In genomic region chr5:57383093-57383861, GRCh38 we compare ENCODE assay signal across 8 cellular contexts.
A peak's percentile ranks its signal among the peaks of the same experiment; 100 is the strongest.
DNase-seq lines count a peak whose midpoint lies in the region; ATAC-seq and TF ChIP-seq lines count a peak whose summit lies in the region.

No MANE protein-coding gene starts in this region.

- intact Hi-C loops in left ventricle myocardium superior (cut with micrococcal nuclease), result no loop called here

- no peaks in the 10 kb centered on the region for H3K9me3 ChIP-seq in thoracic aorta

- DNase-seq in activated T-cell treated with anti-CD3 and anti-CD28 coated beads for 48 hours (ENCODE audit: low read depth), result peak; percentile 46
- DNase-seq in activated T-cell treated with anti-CD3 and anti-CD28 coated beads for 4 hours, result no peak
- DNase-seq in activated CD4-positive, alpha-beta T cell treated with anti-CD3 and anti-CD28 coated beads, Interleukin-2, amount 50 U/mL, for 1 hour, result peak; percentile 6
- DNase-seq in left ventricle myocardium superior, result no peak
- DNase-seq in thoracic aorta (ENCODE audit: low spot score), result peak; percentile 15
- DNase-seq in mucosa of gallbladder (ENCODE audit: low spot score), result no peak

- peak overlapping the region; percentile 44 for H3K4me3 ChIP-seq in thoracic aorta

- ATAC-seq in left ventricle myocardium superior (peak; percentile 63), thoracic aorta (ENCODE audit: insufficient number of reproducible peaks, low FRiP score, low read depth) (peak; percentile 94), HG03139 (IDR thresholded peaks at IDR 0.05; ENCODE audit: unreplicated experiment) (no peak), HG03045 (IDR thresholded peaks at IDR 0.05; ENCODE audit: unreplicated experiment) (no peak)

- peak overlapping the region; percentile 55 to 61 for H3K27ac ChIP-seq in thoracic aorta

- peaks cover 9 to 11% of the 10 kb centered on the region in 2 donors for H3K4me1 ChIP-seq in thoracic aorta (ENCODE audit: control insufficient read depth in 1 of 2, low read depth in 2 of 2)

- no peaks in the 10 kb centered on the region for H3K27me3 ChIP-seq in thoracic aorta (replicated peaks; ENCODE audit: insufficient read depth)

- H3K36me3 ChIP-seq in thoracic aorta, result no peaks in the 10 kb centered on the region

- no peak for TF ChIP-seq CTCF in thoracic aorta (IDR thresholded peaks at IDR 0.05)

Comparison
In these comparisons a context has a peak if more than half of its experiments do, and no peak if none do; other contexts are left out.
1. DNase-seq: peak in activated T-cell treated with anti-CD3 and anti-CD28 coated beads for 48 hours (single experiment), activated CD4-positive, alpha-beta T cell treated with anti-CD3 and anti-CD28 coated beads, Interleukin-2, amount 50 U/mL, for 1 hour (single experiment) and thoracic aorta (single experiment); none in activated T-cell treated with anti-CD3 and anti-CD28 coated beads for 4 hours (single experiment), left ventricle myocardium superior (single experiment) and mucosa of gallbladder (single experiment).
2. ATAC-seq: peak in left ventricle myocardium superior (single experiment) and thoracic aorta (single experiment); none in HG03139 (single experiment) and HG03045 (single experiment).